ENCODE assay signal across 34 cellular contexts in the genomic region with DNA sequence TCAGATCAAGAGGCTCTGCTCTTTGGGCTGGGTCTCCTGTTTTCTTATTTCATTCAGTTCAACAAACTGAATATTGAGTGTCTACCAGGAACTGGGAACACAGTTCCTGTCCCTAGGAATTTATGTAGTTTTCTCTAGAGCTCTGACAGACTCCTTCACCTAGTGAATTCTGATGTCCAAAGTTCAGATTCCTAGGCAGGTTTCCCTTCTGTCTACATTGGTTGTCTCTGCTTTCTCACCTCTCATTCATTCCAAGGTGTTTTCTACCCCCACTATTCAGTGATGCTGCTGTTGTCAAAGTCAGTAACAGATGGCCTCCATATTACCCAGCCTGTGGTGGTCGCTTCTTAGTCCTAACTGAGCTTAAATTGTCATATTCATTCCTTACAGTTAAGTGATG. TPM values are rescaled to one million over a fixed set of nuclear protein-coding genes. Genes with fewer than 3 reads are reported as not detected.
"Had no signal": no experiment of that assay in that cellular context is flagged by ENCODE, and none has a peak within 500 bp of the region (broad histone marks: within the 10 kb centered on the region; RNA-seq: fewer than 3 reads in every experiment).

No MANE protein-coding gene starts in this region.

- H3K27me3 ChIP-seq: brain microvascular endothelial cell, gastrocnemius medialis, neutrophil, stomach, thyroid gland, upper lobe of left lung, vagina had no signal

- H3K27ac Mint-ChIP-seq: activated CD8-positive, alpha-beta T cell treated with anti-CD3 and anti-CD28 coated beads for 36 hours; natural killer cell treated with Interleukin-12 subunit alpha and Interleukin-12 subunit beta and Interleukin-15 and Interleukin-18, amount 100 ng/mL, for 72 hours; stimulated activated effector memory CD8-positive, alpha-beta T cell treated with anti-CD3 and anti-CD28 coated beads, Interleukin-12 subunit alpha, Interleukin-12 subunit beta, amount 100 ng/mL, for 72 hours had no signal

- H3K27ac ChIP-seq: brain microvascular endothelial cell, gastrocnemius medialis, left ventricle myocardium inferior, neutrophil, skin epidermis, stomach, thyroid gland, upper lobe of left lung, vagina had no signal

- H3K27me3 Mint-ChIP-seq: activated CD8-positive, alpha-beta T cell treated with anti-CD3 and anti-CD28 coated beads for 36 hours; activated T-helper 17 cell treated with anti-CD3 and anti-CD28 coated beads, Interleukin-2, amount 50 U/mL, for 72 hours; effector memory CD8-positive, alpha-beta T cell; natural killer cell treated with Interleukin-12 subunit alpha and Interleukin-12 subunit beta and Interleukin-15 and Interleukin-18, amount 100 ng/mL, for 72 hours had no signal

- H3K4me3 Mint-ChIP-seq: activated CD8-positive, alpha-beta T cell treated with anti-CD3 and anti-CD28 coated beads for 36 hours; activated T-cell treated with anti-CD3 and anti-CD28 coated beads, Interleukin-2, amount 50 U/mL, for 4 hours; activated T-helper 17 cell treated with anti-CD3 and anti-CD28 coated beads, Interleukin-2, amount 50 U/mL, for 72 hours; natural killer cell treated with Interleukin-12 subunit alpha and Interleukin-12 subunit beta and Interleukin-15 and Interleukin-18, amount 100 ng/mL, for 72 hours; stimulated activated effector memory CD8-positive, alpha-beta T cell treated with anti-CD3 and anti-CD28 coated beads, Interleukin-12 subunit alpha, Interleukin-12 subunit beta, amount 100 ng/mL, for 72 hours had no signal

- ATAC-seq: activated CD8-positive, alpha-beta T cell treated with anti-CD3 and anti-CD28 coated beads for 36 hours; activated T-cell treated with anti-CD3 and anti-CD28 coated beads, Interleukin-2, amount 50 U/mL, for 4 hours; activated T-helper 17 cell treated with anti-CD3 and anti-CD28 coated beads, Interleukin-2, amount 50 U/mL, for 72 hours; effector memory CD8-positive, alpha-beta T cell; gastrocnemius medialis; mucosa of descending colon; natural killer cell treated with Interleukin-12 subunit alpha and Interleukin-12 subunit beta and Interleukin-15 and Interleukin-18, amount 100 ng/mL, for 72 hours; sciatic nerve; stimulated activated effector memory CD8-positive, alpha-beta T cell treated with anti-CD3 and anti-CD28 coated beads, Interleukin-12 subunit alpha, Interleukin-12 subunit beta, amount 100 ng/mL, for 72 hours had no signal

- H3K36me3 ChIP-seq: brain microvascular endothelial cell, gastrocnemius medialis, left ventricle myocardium inferior, neutrophil, thyroid gland, upper lobe of left lung, vagina had no signal

- H3K9me3 ChIP-seq: gastrocnemius medialis, mucosa of descending colon, neutrophil, stomach, thyroid gland, upper lobe of left lung, vagina had no signal

- H3K9me3 Mint-ChIP-seq: activated T-cell treated with anti-CD3 and anti-CD28 coated beads, Interleukin-2, amount 50 U/mL, for 4 hours; activated T-helper 17 cell treated with anti-CD3 and anti-CD28 coated beads, Interleukin-2, amount 50 U/mL, for 72 hours; effector memory CD8-positive, alpha-beta T cell; natural killer cell treated with Interleukin-12 subunit alpha and Interleukin-12 subunit beta and Interleukin-15 and Interleukin-18, amount 100 ng/mL, for 72 hours; stimulated activated effector memory CD8-positive, alpha-beta T cell treated with anti-CD3 and anti-CD28 coated beads, Interleukin-12 subunit alpha, Interleukin-12 subunit beta, amount 100 ng/mL, for 72 hours had no signal

- H3K4me3 ChIP-seq: gastrocnemius medialis, left ventricle myocardium inferior, lung, mucosa of descending colon, skin epidermis, stomach, thyroid gland, upper lobe of left lung, vagina had no signal

- FAIRE-seq: astrocyte had no signal

- DNase-seq: activated CD4-positive, alpha-beta T cell treated with anti-CD3 and anti-CD28 coated beads for 1 hour; activated CD4-positive, alpha-beta T cell treated with anti-CD3 and anti-CD28 coated beads, Interleukin-2, amount 50 U/mL, for 1 hour; activated CD8-positive, alpha-beta T cell treated with anti-CD3 and anti-CD28 coated beads for 36 hours; activated gamma-delta T cell treated with Interleukin-2 at 50 U/mL for 16 hours; activated naive CD4-positive, alpha-beta T cell treated with anti-CD3 and anti-CD28 coated beads, Interleukin-2, amount 50 U/mL, for 16 hours; activated T-cell treated with anti-CD3 and anti-CD28 coated beads, Interleukin-2, amount 50 U/mL, for 4 hours; amniotic stem cell; brain microvascular endothelial cell; cortex of kidney; effector memory CD8-positive, alpha-beta T cell; gastrocnemius medialis; glutamatergic neuron; islet precursor cell; left ventricle myocardium inferior; mesendoderm; mucosa of descending colon; stimulated activated CD4-positive, alpha-beta T cell treated with anti-CD3 and anti-CD28 coated beads, Interleukin-4, amount 100 ng/mL, for 24 hours; stomach; T1000; thyroid gland; upper lobe of left lung had no signal

RNA-seq across cellular contexts. Expression of a gene that starts 13.5 kb away (rescaled TPM):
- total RNA-seq: activated CD8-positive, alpha-beta T cell treated with anti-CD3 and anti-CD28 coated beads for 36 hours; activated T-cell treated with anti-CD3 and anti-CD28 coated beads, Interleukin-2, amount 50 U/mL, for 4 hours; astrocyte; cardiac septum; chondrocyte; gastrocnemius medialis; left ventricle myocardium inferior; myocyte; natural killer cell treated with Interleukin-12 subunit alpha and Interleukin-12 subunit beta and Interleukin-15 and Interleukin-18, amount 100 ng/mL, for 72 hours; osteocyte; thyroid gland had no signal

RNA-seq across cellular contexts. Expression of a gene that starts 53.9 kb away (rescaled TPM):
- total RNA-seq: activated CD8-positive, alpha-beta T cell treated with anti-CD3 and anti-CD28 coated beads for 36 hours; activated T-cell treated with anti-CD3 and anti-CD28 coated beads, Interleukin-2, amount 50 U/mL, for 4 hours; activated T-helper 17 cell treated with anti-CD3 and anti-CD28 coated beads, Interleukin-2, amount 50 U/mL, for 72 hours; natural killer cell treated with Interleukin-12 subunit alpha and Interleukin-12 subunit beta and Interleukin-15 and Interleukin-18, amount 100 ng/mL, for 72 hours had no signal
